ENCODE assay signal across 13 cellular contexts in genomic region chr10:121092341-121093099, GRCh38.
DNase-seq lines count a peak whose midpoint lies in the region; ATAC-seq and TF ChIP-seq lines count a peak whose summit lies in the region.
"Had no signal": no experiment of that assay in that cellular context is flagged by ENCODE, and none has a peak within 500 bp of the region (broad histone marks: within the 10 kb centered on the region; RNA-seq: fewer than 3 reads in every experiment).

No MANE protein-coding gene starts in this region.

- no peaks in the 10 kb centered on the region for H3K9me3 ChIP-seq in HEK293 (ENCODE audit: control insufficient read depth, insufficient read depth, low read depth, low read length)
- H3K9me3 ChIP-seq in smooth muscle cell (replicated peaks; ENCODE audit: low read depth) = no peaks in the 10 kb centered on the region
- H3K9me3 ChIP-seq in neural progenitor cell (ENCODE audit: low read depth) = no peaks in the 10 kb centered on the region

- H3K9me3 Mint-ChIP-seq in neural progenitor cell = peaks cover 4% of the 10 kb centered on the region
- H3K9me3 Mint-ChIP-seq: activated naive CD8-positive, alpha-beta T cell treated with anti-CD3 and anti-CD28 coated beads for 36 hours had no signal

- POLR2A ChIA-PET in HEK293 (lab: Yijun Ruan, JAX) = no interaction called here

- in situ Hi-C loops in astrocyte of the cerebellum (cut with HindIII; ENCODE audit: low sequenced_read_pairs) = no loop called here

- H3K79me2 ChIP-seq in smooth muscle cell (ENCODE audit: low read depth) = no peaks in the 10 kb centered on the region
- H3K79me2 ChIP-seq in neural progenitor cell (ENCODE audit: low read depth) = no peaks in the 10 kb centered on the region

- ATAC-seq in HG03135 (IDR thresholded peaks at IDR 0.05; ENCODE audit: unreplicated experiment) = no peak

- H4K20me1 ChIP-seq in smooth muscle cell (ENCODE audit: low read depth) (no peaks in the 10 kb centered on the region), neural progenitor cell (ENCODE audit: low read depth) (no peaks in the 10 kb centered on the region)

- peaks cover 51% of the 10 kb centered on the region for H3K4me1 Mint-ChIP-seq in neural progenitor cell
- H3K4me1 Mint-ChIP-seq: activated naive CD8-positive, alpha-beta T cell treated with anti-CD3 and anti-CD28 coated beads for 36 hours had no signal

- H3K27me3 ChIP-seq in smooth muscle cell (ENCODE audit: low read depth) = no peaks in the 10 kb centered on the region
- no peaks in the 10 kb centered on the region for H3K27me3 ChIP-seq in neural progenitor cell

- CTCF ChIA-PET in HEK293 (lab: Yijun Ruan, JAX) = interaction anchor here (0.8 to 2.0 kb wide), 3 partner anchors 144 to 517 kb away, joined by 4 to 9 read pairs (median 4); no protein-coding TSS in a partner anchor

- 33% methylated on average over 3 of the region's 3 CpGs for WGBS in smooth muscle cell (ENCODE audit: low lambda C conversion rate)

- peak overlapping the region; percentile 49 for H3K9ac ChIP-seq in smooth muscle cell (ENCODE audit: low read depth)
- H3K9ac ChIP-seq in neural progenitor cell = no peak overlapping the region

- peaks cover 3% of the 10 kb centered on the region for H3K36me3 Mint-ChIP-seq in neural progenitor cell
- H3K36me3 Mint-ChIP-seq: activated naive CD8-positive, alpha-beta T cell treated with anti-CD3 and anti-CD28 coated beads for 36 hours had no signal

- H3F3A ChIP-seq in smooth muscle cell (ENCODE audit: low read depth) (peaks cover 22% of the 10 kb centered on the region), neural progenitor cell (ENCODE audit: low read depth) (no peaks in the 10 kb centered on the region)

- intact Hi-C loops in head of caudate nucleus (cut with DNase I) = no loop called here
- intact Hi-C loops in posterior vena cava (cut with DNase I) = no loop called here

- no peak overlapping the region for H2AFZ ChIP-seq in smooth muscle cell (ENCODE audit: low read depth)
- no peak overlapping the region for H2AFZ ChIP-seq in neural progenitor cell (replicated peaks)

- H3K27me3 Mint-ChIP-seq in neural progenitor cell (ENCODE audit: insufficient read depth, low read depth) = peaks cover 12% of the 10 kb centered on the region
- H3K27me3 Mint-ChIP-seq: activated naive CD8-positive, alpha-beta T cell treated with anti-CD3 and anti-CD28 coated beads for 36 hours; progenitor cell of endocrine pancreas had no signal

- peak; percentile 36 for DNase-seq in astrocyte of the cerebellum (ENCODE audit: low read depth)
- peak; percentile 63 for DNase-seq in islet precursor cell
- no peak for DNase-seq in smooth muscle cell (lab: John Stamatoyannopoulos, UW; ENCODE audit: unreplicated experiment)
- no peak for DNase-seq in head of caudate nucleus
- no peak for DNase-seq in neural progenitor cell (ENCODE audit: low spot score)
- DNase-seq in posterior vena cava (ENCODE audit: low spot score) = no peak
- DNase-seq: activated CD4-positive, CD25-positive, alpha-beta regulatory T cell; activated naive CD8-positive, alpha-beta T cell treated with anti-CD3 and anti-CD28 coated beads for 36 hours; NCI-H2107; NCI-H82 had no signal

- H3K4me3 Mint-ChIP-seq in neural progenitor cell = no peak overlapping the region
- H3K4me3 Mint-ChIP-seq: activated naive CD8-positive, alpha-beta T cell treated with anti-CD3 and anti-CD28 coated beads for 36 hours had no signal

- TF ChIP-seq CTCF in HEK293 (tag by site-specific recombination; IDR thresholded peaks at IDR 0.05) (no peak), astrocyte of the cerebellum (IDR thresholded peaks at IDR 0.05; ENCODE audit: low read depth, low read length, missing control alignments) (no peak), smooth muscle cell (IDR thresholded peaks at IDR 0.05; ENCODE audit: borderline replicate concordance, insufficient read depth, poor library complexity, severe bottlenecking) (no peak), neural progenitor cell (IDR thresholded peaks at IDR 0.05) (no peak)

- H3K4me2 ChIP-seq in smooth muscle cell = peak overlapping the region; percentile 72
- no peak overlapping the region for H3K4me2 ChIP-seq in neural progenitor cell

- H3K27ac Mint-ChIP-seq in neural progenitor cell = no peak overlapping the region
- H3K27ac Mint-ChIP-seq: activated naive CD8-positive, alpha-beta T cell treated with anti-CD3 and anti-CD28 coated beads for 36 hours; progenitor cell of endocrine pancreas had no signal

- no peak overlapping the region for H3K4me3 ChIP-seq in HEK293 (ENCODE audit: low read depth, low read length)
- H3K4me3 ChIP-seq in astrocyte of the cerebellum (ENCODE audit: low read depth, low read length) = no peak overlapping the region
- H3K4me3 ChIP-seq in smooth muscle cell = no peak overlapping the region
- no peak overlapping the region for H3K4me3 ChIP-seq in neural progenitor cell

- H3K4me1 ChIP-seq in HEK293 (ENCODE audit: control insufficient read depth, insufficient read depth, low read length) (peaks cover 4% of the 10 kb centered on the region; the same call in 1 of the 2 replicates), smooth muscle cell (ENCODE audit: low read depth) (peaks cover 9% of the 10 kb centered on the region), neural progenitor cell (no peaks in the 10 kb centered on the region)

- H3K36me3 ChIP-seq in HEK293 (ENCODE audit: control insufficient read depth in 2 of 2, insufficient read depth in 1 of 2, low read length in 2 of 2) (no peaks in the 10 kb centered on the region), smooth muscle cell (ENCODE audit: low read depth) (no peaks in the 10 kb centered on the region), neural progenitor cell (no peaks in the 10 kb centered on the region)

- H3K27ac ChIP-seq in HEK293 (ENCODE audit: extremely low read depth, low read depth, low read length) (no peak overlapping the region), smooth muscle cell (ENCODE audit: low read depth) (peak overlapping the region; percentile 77), neural progenitor cell (no peak overlapping the region)

TF ChIP-seq in HEK293, 187 proteins besides CTCF, POLR2A, EP300 and RAD21:
- TF ChIP-seq ZNF449 (tag by site-specific recombination; IDR thresholded peaks at IDR 0.05) (peak; percentile 20; the same call in 1 of the 2 replicates), ZBTB21 (tag by site-specific recombination; IDR thresholded peaks at IDR 0.05) (0 out of 2 replicates have a peak, but pooled peaks have one; percentile 50), ZXDB (tag by site-specific recombination; IDR thresholded peaks at IDR 0.05) (peak; percentile 20; the same call in 1 of the 2 replicates), ZNF629 (tag by site-specific recombination; IDR thresholded peaks at IDR 0.05) (peak; percentile 61), SCRT2 (tag by site-specific recombination; IDR thresholded peaks at IDR 0.05) (no peak), ZBTB6 (tag by site-specific recombination; IDR thresholded peaks at IDR 0.05) (no peak), ATF2 (tag by site-specific recombination; IDR thresholded peaks at IDR 0.05; ENCODE audit: low read depth) (0 out of 2 replicates have a peak, but pooled peaks have one; percentile 53), FEZF1 (tag by site-specific recombination; IDR thresholded peaks at IDR 0.05) (peak; percentile 45; the same call in 1 of the 2 replicates), GLIS1 (tag by site-specific recombination; IDR thresholded peaks at IDR 0.05) (peak; percentile 90), ZBTB20 (tag by site-specific recombination; IDR thresholded peaks at IDR 0.05) (peak; percentile 35; the same call in 1 of the 2 replicates), ZBTB7A (tag by site-specific recombination; IDR thresholded peaks at IDR 0.05; ENCODE audit: low read depth) (no peak)

Comparison
In these comparisons a context has a peak if more than half of its experiments do, and no peak if none do; other contexts are left out.
1. DNase-seq: peak in astrocyte of the cerebellum (single experiment) and islet precursor cell (single experiment); none in smooth muscle cell (single experiment), head of caudate nucleus (0 of 42), neural progenitor cell (single experiment) and posterior vena cava (single experiment).